ENCODE assay signal across 1 cellular context in genomic region chr12:452667-453210, GRCh38.
TF ChIP-seq lines count a peak whose summit lies in the region.

No MANE protein-coding gene starts in this region.

TF ChIP-seq in HepG2, 621 proteins besides CTCF, POLR2A, EP300 and RAD21:
- TF ChIP-seq ZNF121 (CRISPR knock-in tag; IDR thresholded peaks at IDR 0.05): peak; percentile 54; the same call in 1 of the 2 replicates
- peak; percentile 29; the same call in 1 of the 2 replicates for TF ChIP-seq STAG1 (CRISPR knock-in tag; IDR thresholded peaks at IDR 0.05)
- peak; percentile 64; the same call in 1 of the 2 replicates for TF ChIP-seq ZFP91 (CRISPR knock-in tag; IDR thresholded peaks at IDR 0.05; ENCODE audit: borderline replicate concordance)
- TF ChIP-seq, protein P1, sequence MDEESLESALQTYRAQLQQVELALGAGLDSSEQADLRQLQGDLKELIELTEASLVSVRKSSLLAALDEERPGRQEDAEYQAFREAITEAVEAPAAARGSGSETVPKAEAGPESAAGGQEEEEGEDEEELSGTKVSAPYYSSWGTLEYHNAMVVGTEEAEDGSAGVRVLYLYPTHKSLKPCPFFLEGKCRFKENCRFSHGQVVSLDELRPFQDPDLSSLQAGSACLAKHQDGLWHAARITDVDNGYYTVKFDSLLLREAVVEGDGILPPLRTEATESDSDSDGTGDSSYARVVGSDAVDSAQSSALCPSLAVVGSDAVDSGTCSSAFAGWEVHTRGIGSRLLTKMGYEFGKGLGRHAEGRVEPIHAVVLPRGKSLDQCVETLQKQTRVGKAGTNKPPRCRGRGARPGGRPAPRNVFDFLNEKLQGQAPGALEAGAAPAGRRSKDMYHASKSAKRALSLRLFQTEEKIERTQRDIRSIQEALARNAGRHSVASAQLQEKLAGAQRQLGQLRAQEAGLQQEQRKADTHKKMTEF (CRISPR knock-in tag; IDR thresholded peaks at IDR 0.05): 0 out of 2 replicates have a peak, but pooled peaks have one; percentile 25
- TF ChIP-seq ERF (CRISPR knock-in tag; IDR thresholded peaks at IDR 0.05): 0 out of 2 replicates have a peak, but pooled peaks have one; percentile 10
- TF ChIP-seq MAZ (IDR thresholded peaks at IDR 0.05; ENCODE audit: borderline replicate concordance, low read depth, low read length): no peak
- 0 out of 2 replicates have a peak, but pooled peaks have one; percentile 39 for TF ChIP-seq MAZ (CRISPR knock-in tag; IDR thresholded peaks at IDR 0.05; ENCODE audit: low read depth)
- peak; percentile 42; the same call in 1 of the 2 replicates for TF ChIP-seq ZNF687 (CRISPR knock-in tag; IDR thresholded peaks at IDR 0.05)
- TF ChIP-seq THAP11 (CRISPR knock-in tag; IDR thresholded peaks at IDR 0.05): 0 out of 2 replicates have a peak, but pooled peaks have one; percentile 19
- peak; percentile 62; the same call in 1 of the 2 replicates for TF ChIP-seq SETDB1 (CRISPR knock-in tag; IDR thresholded peaks at IDR 0.05; ENCODE audit: borderline replicate concordance)
- TF ChIP-seq, protein P2, sequence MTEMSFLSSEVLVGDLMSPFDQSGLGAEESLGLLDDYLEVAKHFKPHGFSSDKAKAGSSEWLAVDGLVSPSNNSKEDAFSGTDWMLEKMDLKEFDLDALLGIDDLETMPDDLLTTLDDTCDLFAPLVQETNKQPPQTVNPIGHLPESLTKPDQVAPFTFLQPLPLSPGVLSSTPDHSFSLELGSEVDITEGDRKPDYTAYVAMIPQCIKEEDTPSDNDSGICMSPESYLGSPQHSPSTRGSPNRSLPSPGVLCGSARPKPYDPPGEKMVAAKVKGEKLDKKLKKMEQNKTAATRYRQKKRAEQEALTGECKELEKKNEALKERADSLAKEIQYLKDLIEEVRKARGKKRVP (CRISPR knock-in tag; IDR thresholded peaks at IDR 0.05): no peak
- peak; percentile 49; the same call in 1 of the 2 replicates for TF ChIP-seq KDM2A (CRISPR knock-in tag; IDR thresholded peaks at IDR 0.05; ENCODE audit: borderline replicate concordance, low read depth)
- peak; percentile 56; the same call in 1 of the 2 replicates for TF ChIP-seq GABPB1 (CRISPR knock-in tag; IDR thresholded peaks at IDR 0.05)
- TF ChIP-seq, protein P3, sequence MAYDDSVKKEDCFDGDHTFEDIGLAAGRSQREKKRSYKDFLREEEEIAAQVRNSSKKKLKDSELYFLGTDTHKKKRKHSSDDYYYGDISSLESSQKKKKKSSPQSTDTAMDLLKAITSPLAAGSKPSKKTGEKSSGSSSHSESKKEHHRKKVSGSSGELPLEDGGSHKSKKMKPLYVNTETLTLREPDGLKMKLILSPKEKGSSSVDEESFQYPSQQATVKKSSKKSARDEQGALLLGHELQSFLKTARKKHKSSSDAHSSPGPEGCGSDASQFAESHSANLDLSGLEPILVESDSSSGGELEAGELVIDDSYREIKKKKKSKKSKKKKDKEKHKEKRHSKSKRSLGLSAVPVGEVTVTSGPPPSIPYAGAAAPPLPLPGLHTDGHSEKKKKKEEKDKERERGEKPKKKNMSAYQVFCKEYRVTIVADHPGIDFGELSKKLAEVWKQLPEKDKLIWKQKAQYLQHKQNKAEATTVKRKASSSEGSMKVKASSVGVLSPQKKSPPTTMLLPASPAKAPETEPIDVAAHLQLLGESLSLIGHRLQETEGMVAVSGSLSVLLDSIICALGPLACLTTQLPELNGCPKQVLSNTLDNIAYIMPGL (CRISPR knock-in tag; IDR thresholded peaks at IDR 0.05; ENCODE audit: borderline replicate concordance in 1 of 2, low read depth in 1 of 2): peak; percentile 82 to 90; a peak in 3 of 4 replicates
- peak; percentile 21; the same call in 1 of the 2 replicates for TF ChIP-seq SMC3 (IDR thresholded peaks at IDR 0.05; ENCODE audit: low read length)
- peak; percentile 56 for TF ChIP-seq HNRNPK (IDR thresholded peaks at IDR 0.05; ENCODE audit: low read depth, low read length, poor library complexity, severe bottlenecking)
- TF ChIP-seq HOXA7 (CRISPR knock-in tag; IDR thresholded peaks at IDR 0.05): no peak
- peak; percentile 34; the same call in 1 of the 2 replicates for TF ChIP-seq ZNF501 (CRISPR knock-in tag; IDR thresholded peaks at IDR 0.05)
- TF ChIP-seq KAT8 (CRISPR knock-in tag; IDR thresholded peaks at IDR 0.05): 0 out of 2 replicates have a peak, but pooled peaks have one; percentile 19
- no peak for TF ChIP-seq IRX3 (CRISPR knock-in tag; IDR thresholded peaks at IDR 0.05; ENCODE audit: borderline replicate concordance, low read depth)
- TF ChIP-seq ZNF350 (CRISPR knock-in tag; IDR thresholded peaks at IDR 0.05; ENCODE audit: borderline replicate concordance, low read depth): peak; percentile 12; the same call in 1 of the 2 replicates
- TF ChIP-seq ZMYM3 (CRISPR knock-in tag; IDR thresholded peaks at IDR 0.05): 0 out of 2 replicates have a peak, but pooled peaks have one; percentile 18
- no peak for TF ChIP-seq ZFP36 (IDR thresholded peaks at IDR 0.05; ENCODE audit: borderline replicate concordance, low read depth, low read length, partially characterized antibody)
- TF ChIP-seq NFIC (IDR thresholded peaks at IDR 0.05; ENCODE audit: low read length): no peak
- TF ChIP-seq SP5 (CRISPR knock-in tag; IDR thresholded peaks at IDR 0.05; ENCODE audit: borderline replicate concordance, low read depth): no peak
- TF ChIP-seq ZBTB33 (CRISPR knock-in tag; IDR thresholded peaks at IDR 0.05): peak; percentile 23; the same call in 1 of the 2 replicates
- TF ChIP-seq ZMYM4 (CRISPR knock-in tag; IDR thresholded peaks at IDR 0.05): peak; percentile 32; the same call in 1 of the 2 replicates
- TF ChIP-seq REPIN1 (CRISPR knock-in tag; IDR thresholded peaks at IDR 0.05; ENCODE audit: borderline replicate concordance, low read depth): 0 out of 2 replicates have a peak, but pooled peaks have one; percentile 16
- TF ChIP-seq, protein P4, sequence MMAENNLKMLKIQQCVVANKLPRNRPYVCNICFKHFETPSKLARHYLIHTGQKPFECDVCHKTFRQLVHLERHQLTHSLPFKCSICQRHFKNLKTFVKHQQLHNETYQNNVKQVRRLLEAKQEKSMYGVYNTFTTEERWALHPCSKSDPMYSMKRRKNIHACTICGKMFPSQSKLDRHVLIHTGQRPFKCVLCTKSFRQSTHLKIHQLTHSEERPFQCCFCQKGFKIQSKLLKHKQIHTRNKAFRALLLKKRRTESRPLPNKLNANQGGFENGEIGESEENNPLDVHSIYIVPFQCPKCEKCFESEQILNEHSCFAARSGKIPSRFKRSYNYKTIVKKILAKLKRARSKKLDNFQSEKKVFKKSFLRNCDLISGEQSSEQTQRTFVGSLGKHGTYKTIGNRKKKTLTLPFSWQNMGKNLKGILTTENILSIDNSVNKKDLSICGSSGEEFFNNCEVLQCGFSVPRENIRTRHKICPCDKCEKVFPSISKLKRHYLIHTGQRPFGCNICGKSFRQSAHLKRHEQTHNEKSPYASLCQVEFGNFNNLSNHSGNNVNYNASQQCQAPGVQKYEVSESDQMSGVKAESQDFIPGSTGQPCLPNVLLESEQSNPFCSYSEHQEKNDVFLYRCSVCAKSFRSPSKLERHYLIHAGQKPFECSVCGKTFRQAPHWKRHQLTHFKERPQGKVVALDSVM (CRISPR knock-in tag; IDR thresholded peaks at IDR 0.05): 0 out of 2 replicates have a peak, but pooled peaks have one; percentile 14
- TF ChIP-seq RBM39 (IDR thresholded peaks at IDR 0.05; ENCODE audit: low read depth, low read length, poor library complexity, severe bottlenecking): peak; percentile 73
